Comparison of ENCODE assay signal across 10 cellular contexts in the genomic region with DNA sequence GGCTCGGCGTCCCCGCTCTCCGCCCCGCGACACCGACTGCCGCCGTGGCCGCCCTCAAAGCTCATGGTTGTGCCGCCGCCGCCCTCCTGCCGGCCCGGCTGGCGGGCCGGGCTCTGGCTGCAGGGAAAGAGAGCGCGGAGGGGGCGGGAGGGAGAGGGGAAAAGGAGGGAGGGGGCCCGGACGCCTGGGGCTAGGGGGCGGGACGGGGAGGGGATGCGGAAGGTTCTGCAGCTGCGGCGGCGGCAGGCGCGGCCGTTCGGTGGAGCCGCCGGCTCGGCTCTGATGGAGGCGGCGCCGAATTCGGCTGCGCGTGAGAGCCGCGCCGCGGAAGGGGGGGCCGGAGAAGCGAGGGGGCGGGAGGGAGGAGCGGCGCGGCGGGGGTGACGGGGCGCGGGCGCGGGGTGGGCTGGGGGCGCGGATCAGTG. TPM values are rescaled to one million over a fixed set of nuclear protein-coding genes. Genes with fewer than 3 reads are reported as not detected.
DNase-seq lines count a peak whose midpoint lies in the region; FAIRE-seq and TF ChIP-seq lines count a peak whose summit lies in the region.
"Had no signal": no experiment of that assay in that cellular context is flagged by ENCODE, and none has a peak within 500 bp of the region (broad histone marks: within the 10 kb centered on the region; RNA-seq: fewer than 3 reads in every experiment).

MARCHF11 (minus strand) TSS at position 281 of the 425 bp plus-strand sequence; CDS start at position 65, 216 bp downstream.

- no peak within 1 kb of the TSS for H3K4ac ChIP-seq in H1 (replicated peaks; ENCODE audit: insufficient read length, low read depth, low read length)

- H3K9ac ChIP-seq in GM23248 (no peak within 1 kb of the TSS), H1 (replicated peaks in 1 of 4; ENCODE audit: extremely low read depth in 1 of 4, low read depth in 3 of 4, low read length in 3 of 4) (peak within 1 kb of the TSS in 1 of 4 experiments; percentile 40; a peak in 1 of 7 replicates), neural progenitor cell (no peak within 1 kb of the TSS), MM.1S (ENCODE audit: low read length) (no peak within 1 kb of the TSS)

- H3K23ac ChIP-seq in H1 (ENCODE audit: insufficient read length), result no peak within 1 kb of the TSS

- no peak within 1 kb of the TSS for H4K91ac ChIP-seq in H1 (replicated peaks; ENCODE audit: insufficient read length, low read length)

- H3K36me3 ChIP-seq in GM23248 (ENCODE audit: low read depth) (no peaks in the 10 kb centered on the region), H1 (ENCODE audit: control insufficient read depth in 2 of 4, insufficient read depth in 4 of 4, low read length in 3 of 4) (no peaks in the 10 kb centered on the region), neural progenitor cell (no peaks in the 10 kb centered on the region), MM.1S (replicated peaks; ENCODE audit: insufficient read depth, low read length) (no peaks in the 10 kb centered on the region)
- H3K36me3 ChIP-seq: vagina had no signal

- H4K20me1 ChIP-seq in GM23248 (ENCODE audit: insufficient read depth) (no peaks in the 10 kb centered on the region), H1 (replicated peaks in 1 of 2; ENCODE audit: control insufficient read depth in 1 of 2, insufficient read depth in 2 of 2, low read length in 2 of 2) (peaks cover 0 to 3% of the 10 kb centered on the region in 2 experiments), neural progenitor cell (ENCODE audit: low read depth) (peaks cover 5% of the 10 kb centered on the region), MM.1S (ENCODE audit: insufficient read depth, low read length) (no peaks in the 10 kb centered on the region)

- H3K27ac ChIP-seq in GM23248, result no peak within 1 kb of the TSS
- no peak within 1 kb of the TSS for H3K27ac ChIP-seq in H1 (ENCODE audit: low read depth, low read length)
- no peak within 1 kb of the TSS for H3K27ac ChIP-seq in neural progenitor cell
- H3K27ac ChIP-seq in MM.1S (ENCODE audit: low read length), result no peak within 1 kb of the TSS
- H3K27ac ChIP-seq: vagina had no signal

- no peak within 1 kb of the TSS for H3K27ac Mint-ChIP-seq in neural progenitor cell
- H3K27ac Mint-ChIP-seq: activated B cell treated with CpG ODN at 0.5 μM for 24 hours had no signal

- H2BK5ac ChIP-seq in H1 (ENCODE audit: low read depth, low read length), result no peak within 1 kb of the TSS

- H3K79me1 ChIP-seq in H1 (ENCODE audit: low read depth, low read length), result no peaks in the 10 kb centered on the region

- H3K4me1 ChIP-seq in GM23248 (ENCODE audit: insufficient read depth) (no peaks in the 10 kb centered on the region), H1 (replicated peaks in 1 of 4; ENCODE audit: control insufficient read depth in 3 of 4, insufficient read depth in 4 of 4, low read length in 3 of 4) (peaks cover 0 to 8% (median 0%) of the 10 kb centered on the region in 4 experiments; a peak in 2 of 7 replicates), neural progenitor cell (peaks cover 4% of the 10 kb centered on the region), MM.1S (ENCODE audit: low read length) (no peaks in the 10 kb centered on the region)
- H3K4me1 ChIP-seq: vagina had no signal

- peaks cover 34% of the 10 kb centered on the region for H3K27me3 ChIP-seq in GM23248 (replicated peaks; ENCODE audit: insufficient read depth)
- peaks cover 7 to 25% (median 24%) of the 10 kb centered on the region in 4 experiments for H3K27me3 ChIP-seq in H1 (replicated peaks in 1 of 4; ENCODE audit: control insufficient read depth in 3 of 4, extremely low read depth in 1 of 4, insufficient read depth in 3 of 4, low read length in 3 of 4)
- H3K27me3 ChIP-seq in neural progenitor cell, result peaks cover 83% of the 10 kb centered on the region
- no peaks in the 10 kb centered on the region for H3K27me3 ChIP-seq in MM.1S (replicated peaks; ENCODE audit: insufficient read depth, low read length)
- H3K27me3 ChIP-seq: vagina had no signal

- H3K9me2 ChIP-seq in GM23248 (ENCODE audit: insufficient read depth) (no peaks in the 10 kb centered on the region), MM.1S (replicated peaks; ENCODE audit: insufficient read depth, low read length) (no peaks in the 10 kb centered on the region)

- POLR2A ChIA-PET in H1 (lab: Charles Lee; ENCODE audit: partially characterized antibody), result interaction anchor here (1.1 kb wide), 1 partner anchor 13 kb away, joined by 3 read pairs; no protein-coding TSS in a partner anchor

- H3K4me3 ChIP-seq in GM23248 (no peak within 1 kb of the TSS), H1 (ENCODE audit: extremely low read depth in 1 of 4, insufficient read depth in 2 of 4, low read depth in 3 of 4, low read length in 4 of 4) (peak within 1 kb of the TSS; percentile 35 to 68 (median 42)), neural progenitor cell (peak within 1 kb of the TSS; percentile 58), MM.1S (ENCODE audit: low read length) (no peak within 1 kb of the TSS)

- no peaks in the 10 kb centered on the region for H3K9me3 Mint-ChIP-seq in neural progenitor cell
- H3K9me3 Mint-ChIP-seq: activated B cell treated with CpG ODN at 0.5 μM for 24 hours had no signal

- no peak within 1 kb of the TSS for H3K56ac ChIP-seq in H1 (replicated peaks; ENCODE audit: insufficient read length, low read depth, low read length)

- H3K4me3 Mint-ChIP-seq in neural progenitor cell, result peak within 1 kb of the TSS; percentile 82
- H3K4me3 Mint-ChIP-seq: activated B cell treated with CpG ODN at 0.5 μM for 24 hours had no signal

- peaks cover 5% of the 10 kb centered on the region; the same call in 1 of the 2 replicates for H3K23me2 ChIP-seq in H1 (ENCODE audit: low read depth, low read length)

- TF ChIP-seq RAD21 in H1 (IDR thresholded peaks at IDR 0.05 in 1 of 2, conservative IDR thresholded peaks at IDR 0.05 in 1 of 2; ENCODE audit: low read depth in 2 of 2, low read length in 2 of 2), result no peak

- no peak for FAIRE-seq in H1 (lab: Jason Lieb, UNC)

- no peak within 1 kb of the TSS for H2AK5ac ChIP-seq in H1 (ENCODE audit: low read depth, low read length)

- H3K18ac ChIP-seq in H1 (ENCODE audit: extremely low read depth, low read length), result no peak within 1 kb of the TSS

- no peak for TF ChIP-seq CTCF in H1 (IDR thresholded peaks at IDR 0.05; ENCODE audit: control extremely low read depth in 1 of 3, insufficient read depth in 1 of 3, low read depth in 1 of 3, low read length in 3 of 3)
- TF ChIP-seq CTCF in neural progenitor cell (IDR thresholded peaks at IDR 0.05), result no peak
- TF ChIP-seq CTCF in GM13977 (IDR thresholded peaks at IDR 0.05; ENCODE audit: extremely low read depth, insufficient read depth, missing control alignments), result no peak
- no peak for TF ChIP-seq CTCF in MM.1S (IDR thresholded peaks at IDR 0.05; ENCODE audit: low read length)

- 0 to 4% methylated on average over 6 to 51 of the region's 59 CpGs for WGBS in GM23248 (ENCODE audit: low coverage in 1 of 2, low lambda C conversion rate in 2 of 2, missing lambda C conversion rate in 2 of 2), 2 experiments
- no CpG with 5 or more reads among the region's 59 CpGs for whole genome bisulfite sequencing in H1 (ENCODE audit: extremely low coverage in 1 of 2, insufficient coverage in 1 of 2, insufficient read length in 1 of 2, insufficient replicate concordance in 2 of 2, low coverage in 1 of 2, low lambda C conversion rate in 2 of 2, missing lambda C conversion rate in 1 of 2), 2 experiments

- peaks cover 8% of the 10 kb centered on the region for H3K4me1 Mint-ChIP-seq in neural progenitor cell
- H3K4me1 Mint-ChIP-seq: activated B cell treated with CpG ODN at 0.5 μM for 24 hours had no signal

- H3K4me2 ChIP-seq in GM23248 (ENCODE audit: unreplicated experiment), result no peak within 1 kb of the TSS
- peak within 1 kb of the TSS; percentile 72 to 74 for H3K4me2 ChIP-seq in H1 (ENCODE audit: insufficient read depth in 1 of 2, low read depth in 2 of 2, low read length in 2 of 2)
- peak within 1 kb of the TSS; percentile 90 for H3K4me2 ChIP-seq in neural progenitor cell
- H3K4me2 ChIP-seq in MM.1S (ENCODE audit: low read depth, low read length), result no peak within 1 kb of the TSS

- H4K8ac ChIP-seq in H1 (ENCODE audit: extremely low read depth, insufficient read depth, low read length), result peak within 1 kb of the TSS; percentile 28

- H2AFZ ChIP-seq in GM23248 (no peak within 1 kb of the TSS), H1 (ENCODE audit: low read length) (peak within 1 kb of the TSS; percentile 79; the same call in 1 of the 2 replicates), neural progenitor cell (replicated peaks) (no peak within 1 kb of the TSS), MM.1S (ENCODE audit: low read length) (no peak within 1 kb of the TSS)

- no peaks in the 10 kb centered on the region for H3K36me3 Mint-ChIP-seq in neural progenitor cell

- no peak within 1 kb of the TSS for H2BK120ac ChIP-seq in H1 (replicated peaks; ENCODE audit: low read depth, low read length)

- peaks cover 43% of the 10 kb centered on the region for H3K27me3 Mint-ChIP-seq in neural progenitor cell (ENCODE audit: insufficient read depth, low read depth)

- H2BK12ac ChIP-seq in H1 (ENCODE audit: low read depth, low read length), result no peak within 1 kb of the TSS

- CTCF ChIA-PET in H1 (lab: Charles Lee; ENCODE audit: partially characterized antibody), result interaction anchor here (1.1 to 2.2 kb wide), 6 partner anchors 18 to 278 kb away, joined by 3 to 5 read pairs (median 4); no protein-coding TSS in a partner anchor

- H3K14ac ChIP-seq in H1 (ENCODE audit: insufficient read length), result no peak within 1 kb of the TSS

- in situ Hi-C loops in GM23248 (cut with MboI) (no loop called here), GM13977 (cut with MboI; ENCODE audit: low pct_unique_long_range_greater_than_20kb, low sequenced_read_pairs, unreplicated experiment) (no loop called here)

- H3K79me2 ChIP-seq in GM23248 (ENCODE audit: insufficient read depth), result no peaks in the 10 kb centered on the region
- no peaks in the 10 kb centered on the region for H3K79me2 ChIP-seq in H1 (ENCODE audit: control insufficient read depth in 1 of 2, insufficient read depth in 2 of 2, low read length in 2 of 2)
- H3K79me2 ChIP-seq in neural progenitor cell (ENCODE audit: low read depth), result no peaks in the 10 kb centered on the region
- H3K79me2 ChIP-seq in MM.1S (ENCODE audit: low read length), result no peaks in the 10 kb centered on the region

- no peak within 1 kb of the TSS for H2BK15ac ChIP-seq in H1 (ENCODE audit: low read length)

- TF ChIP-seq POLR2A in H1 (IDR thresholded peaks at IDR 0.05; ENCODE audit: control extremely low read depth in 1 of 2, low read depth in 2 of 2, low read length in 2 of 2), result no peak

- TF ChIP-seq EP300 in H1 (IDR thresholded peaks at IDR 0.05; ENCODE audit: borderline replicate concordance in 1 of 2, low read depth in 2 of 2, low read length in 2 of 2), result no peak

- no peaks in the 10 kb centered on the region for H3K9me3 ChIP-seq in GM23248 (ENCODE audit: low read depth)
- H3K9me3 ChIP-seq in H1 (ENCODE audit: insufficient read depth in 2 of 2, low read depth in 1 of 2, low read length in 1 of 2), result no peaks in the 10 kb centered on the region
- H3K9me3 ChIP-seq in neural progenitor cell (ENCODE audit: low read depth), result no peaks in the 10 kb centered on the region
- no peaks in the 10 kb centered on the region for H3K9me3 ChIP-seq in MM.1S (replicated peaks; ENCODE audit: insufficient read depth, low read length)
- H3K9me3 ChIP-seq: vagina had no signal

- no peak within 1 kb of the TSS for H4K5ac ChIP-seq in H1 (ENCODE audit: insufficient read length, low read depth, low read length)

- H3F3A ChIP-seq in GM23248 (ENCODE audit: insufficient read depth), result no peaks in the 10 kb centered on the region
- peaks cover 15% of the 10 kb centered on the region for H3F3A ChIP-seq in neural progenitor cell (ENCODE audit: low read depth)
- no peaks in the 10 kb centered on the region for H3F3A ChIP-seq in MM.1S (ENCODE audit: insufficient read depth, low read length)

- DNase-seq in GM23248 (peak; percentile 2), NCI-H146 treated with DMSO at 0.1 percent for 48 hours (lab: John Stamatoyannopoulos, UW; ENCODE audit: unreplicated experiment) (peak; percentile 8), H1 (ENCODE audit: low read depth in 1 of 2, low spot score in 2 of 2) (peak in 1 of 2 experiments; percentile 57), neural progenitor cell (ENCODE audit: low spot score) (peak; percentile 75), GM13977 (ENCODE audit: low spot score) (no peak), CD1c-positive myeloid dendritic cell (ENCODE audit: extremely low spot score) (no peak), MM.1S (no peak)
- DNase-seq: activated B cell treated with CpG ODN at 0.5 μM for 24 hours, GF-D8 had no signal

- no peak within 1 kb of the TSS for H2BK20ac ChIP-seq in H1 (ENCODE audit: low read length)

RNA-seq across cellular contexts. Expression of gene MARCHF11, which starts in this region (rescaled TPM):
- total RNA-seq in GM23248 (2014; rRNA removed; shearing (Covaris generic)), result not detected in 2 replicates
- polyA plus RNA-seq in GM23248 (2016; fragmentation: Nextera tagmentation; extraction: Ambion mirVana), result not detected in 2 replicates
- 0.82 and 0.86 TPM in 2 replicates for total RNA-seq in H1 (2021; fragmentation: NEBNext Ultra II Directional; extraction: Animal tissue kit (Norgen Biotek cat#: 25700))
- polyA plus RNA-seq in H1 (2011; rRNA removed), result 0.27 and 0.30 TPM in 2 replicates
- polyA plus RNA-seq in H1 (2011; cell fraction: cytosol; rRNA removed), result 0.57 TPM
- polyA plus RNA-seq in H1 (2011; cell fraction: nucleus; rRNA removed), result 2.2 TPM
- 0.48 to 1.2 TPM (median 0.70 TPM) in 3 of 4 replicates, not detected in the other for polyA plus RNA-seq in H1 (2012, experiment 1 of 2)
- polyA plus RNA-seq in H1 (2012, experiment 2 of 2), result 0.09 TPM
- 1.2 TPM for polyA plus RNA-seq in H1 (2013, experiment 1 of 2)
- polyA plus RNA-seq in H1 (2013, experiment 2 of 2), result 0.85 TPM
- 0.20 and 0.44 TPM in 2 replicates for polyA minus RNA-seq in H1 (2011; rRNA and poly(A)+ RNA removed)
- polyA minus RNA-seq in H1 (2011; cell fraction: cytosol; rRNA and poly(A)+ RNA removed), result not detected
- not detected for polyA minus RNA-seq in H1 (2011; cell fraction: nucleus; rRNA and poly(A)+ RNA removed)
- total RNA-seq in neural progenitor cell (ENCODE audit: low replicate concordance), result not detected in 2 replicates
- total RNA-seq: activated B cell treated with CpG ODN at 0.5 μM for 24 hours, vagina had no signal

Comparison
In these comparisons a context has a peak if more than half of its experiments do, and no peak if none do; other contexts are left out.
1. Peak in DNase-seq in GM23248; RNA of the gene not detected or under 1 TPM.
2. Peak in DNase-seq, H3K4me3 ChIP-seq and H3K4me2 ChIP-seq in neural progenitor cell; RNA of the gene not detected or under 1 TPM.
3. H3K4me2 ChIP-seq: peak in H1 (2 of 2); none in GM23248 (single experiment) and MM.1S (single experiment).
4. H3K4me3 ChIP-seq: peak in H1 (4 of 4); none in GM23248 (single experiment) and MM.1S (single experiment).